Comparison of ENCODE assay signal across 24 cellular contexts in the genomic region with DNA sequence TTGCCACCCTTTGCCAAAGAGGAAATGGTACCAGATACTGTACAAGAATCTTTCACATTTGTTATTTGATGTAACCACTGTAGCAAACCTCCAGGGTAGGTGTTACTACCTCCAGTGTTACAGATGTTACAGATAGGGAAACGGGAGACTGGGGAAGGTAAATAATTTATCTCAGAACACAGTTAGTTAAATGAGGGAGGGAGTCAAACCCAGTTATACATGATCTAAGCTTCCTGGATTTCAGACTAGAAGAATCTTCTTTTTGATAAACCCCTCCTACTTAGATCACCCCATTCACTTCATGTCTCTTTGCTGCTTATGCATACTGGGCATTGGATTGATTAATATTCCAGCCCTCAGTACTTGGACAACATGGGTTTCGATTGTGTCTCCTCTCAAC.
"Had no signal": no experiment of that assay in that cellular context is flagged by ENCODE, and none has a peak within 500 bp of the region (broad histone marks: within the 10 kb centered on the region; RNA-seq: fewer than 3 reads in every experiment).

No MANE protein-coding gene starts in this region.

- H3K36me3 ChIP-seq: left lung, left ventricle myocardium inferior, lower lobe of right lung had no signal

- FAIRE-seq: islet of Langerhans, keratinocyte, kidney had no signal

- H3K4me2 ChIP-seq: hepatocyte had no signal

- H3K9me3 ChIP-seq: left lung, mucosa of descending colon had no signal

- ATAC-seq: left cardiac atrium; left colon; left lobe of liver; left lung; lower lobe of right lung; mucosa of descending colon; naive thymus-derived CD4-positive, alpha-beta T cell; naive thymus-derived CD8-positive, alpha-beta T cell had no signal

- H3K4me1 ChIP-seq: left lung, left ventricle myocardium inferior, lower lobe of right lung had no signal

- H3K4me3 ChIP-seq: hepatocyte, left lung, left ventricle myocardium inferior, lower lobe of right lung, lung, mucosa of descending colon had no signal

- H3K27ac ChIP-seq: hepatocyte, left lung, left ventricle myocardium inferior, lower lobe of right lung had no signal

- H3K27me3 ChIP-seq: hepatocyte, left lung had no signal

- DNase-seq: hippocampal formation; hypothalamus; immature natural killer cell; islet precursor cell; kidney; kidney glomerular epithelial cell; left cardiac atrium; left colon; left lung; left ventricle myocardium inferior; lower lobe of right lung; mammary epithelial cell; mesenchymal stem cell; mesendoderm; midbrain; mucosa of descending colon; naive B cell; naive thymus-derived CD4-positive, alpha-beta T cell; naive thymus-derived CD8-positive, alpha-beta T cell had no signal

- H2AFZ ChIP-seq: hepatocyte had no signal

- H3K79me2 ChIP-seq: hepatocyte had no signal
